In the genomic region with DNA sequence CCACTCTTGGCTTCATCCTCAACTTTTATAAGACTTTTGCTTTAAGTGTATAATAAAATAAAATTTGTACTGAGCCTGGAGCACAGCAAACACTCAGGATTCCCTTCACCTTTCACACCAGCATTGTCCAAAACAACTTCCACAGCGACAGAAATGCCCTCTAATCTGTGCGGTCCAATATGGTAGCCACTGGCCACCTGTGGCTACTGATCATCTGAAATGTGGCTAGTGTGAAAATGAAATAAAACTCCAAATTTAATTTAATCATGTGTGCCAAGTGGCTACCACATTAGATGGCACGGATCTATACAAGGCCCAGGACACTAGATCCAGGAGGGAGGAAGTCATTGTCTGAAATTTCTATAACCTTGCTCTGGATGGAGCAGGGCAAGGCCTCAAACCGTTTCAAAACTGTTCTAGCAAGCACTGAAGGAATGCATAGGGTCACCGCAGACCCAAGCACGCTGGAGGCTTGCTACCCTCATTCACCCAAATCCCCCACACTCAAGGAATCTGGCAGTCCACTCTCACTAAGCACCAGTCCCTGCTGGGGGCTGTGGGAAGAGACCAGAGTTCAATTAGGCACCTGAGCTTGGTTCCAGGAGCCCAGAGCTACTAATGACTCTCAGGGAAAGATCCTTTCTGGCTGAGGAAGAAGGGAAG, we compare ENCODE assay signal across 9 cellular contexts. TPM values are rescaled to one million over a fixed set of nuclear protein-coding genes. Genes with fewer than 3 reads are reported as not detected.
A peak's percentile ranks its signal among the peaks of the same experiment; 100 is the strongest.
DNase-seq lines count a peak whose midpoint lies in the region; ATAC-seq, FAIRE-seq and TF ChIP-seq lines count a peak whose summit lies in the region.
"Had no signal": no experiment of that assay in that cellular context is flagged by ENCODE, and none has a peak within 500 bp of the region (broad histone marks: within the 10 kb centered on the region; RNA-seq: fewer than 3 reads in every experiment).

No MANE protein-coding gene starts in this region.

- peak overlapping the region in 1 of 2 donors; percentile 99 for H3K9ac ChIP-seq in kidney (ENCODE audit: low read length in 2 of 2)

- TF ChIP-seq POLR2A in transverse colon (IDR thresholded peaks at IDR 0.05), result no peak

- 30 to 54% methylated on average over 2 to 6 of the region's 6 CpGs for WGBS in transverse colon (ENCODE audit: low coverage in 1 of 2), 2 donors

- in situ Hi-C loops in transverse colon (cut with MboI; ENCODE audit: low pct_ligation_motif_present in 1 of 4, low pct_unique_long_range_greater_than_20kb in 1 of 4, low sequenced_read_pairs in 3 of 4), result no loop called here

- H3K4me3 ChIP-seq in kidney (ENCODE audit: low read length in 2 of 2) (no peak overlapping the region), transverse colon (peak overlapping the region in 3 of 4 donors; percentile 45 to 55 (median 54))

- H3K9me3 ChIP-seq in kidney (ENCODE audit: control insufficient read depth in 1 of 2, low read length in 2 of 2) (no peaks in the 10 kb centered on the region), transverse colon (no peaks in the 10 kb centered on the region)

- TF ChIP-seq CTCF in kidney (IDR thresholded peaks at IDR 0.05; ENCODE audit: borderline replicate concordance, extremely low read depth, insufficient read depth) (no peak), transverse colon (IDR thresholded peaks at IDR 0.05) (no peak)

- H3K27ac Mint-ChIP-seq in activated naive CD4-positive, alpha-beta T cell treated with anti-CD3 and anti-CD28 coated beads, Interleukin-2, amount 50 U/mL, for 24 hours, result peak overlapping the region; percentile 100
- peak overlapping the region; percentile 99 for H3K27ac Mint-ChIP-seq in activated naive CD8-positive, alpha-beta T cell

- peaks cover 11 to 32% of the 10 kb centered on the region in 2 donors for H3K36me3 ChIP-seq in kidney (ENCODE audit: control insufficient read depth in 1 of 2, insufficient read depth in 2 of 2, low read length in 2 of 2)
- peaks cover 0 to 11% (median 0%) of the 10 kb centered on the region in 4 donors for H3K36me3 ChIP-seq in transverse colon

- H3K4me1 Mint-ChIP-seq in activated naive CD4-positive, alpha-beta T cell treated with anti-CD3 and anti-CD28 coated beads, Interleukin-2, amount 50 U/mL, for 24 hours, result peaks cover 60% of the 10 kb centered on the region
- peaks cover 66% of the 10 kb centered on the region for H3K4me1 Mint-ChIP-seq in activated naive CD8-positive, alpha-beta T cell (ENCODE audit: low read depth)

- FAIRE-seq in kidney (lab: Jason Lieb, UNC) (no peak), GM19239 (lab: Jason Lieb, UNC) (no peak)
- FAIRE-seq: G401.6 had no signal

- no peaks in the 10 kb centered on the region for H3K27me3 Mint-ChIP-seq in activated naive CD4-positive, alpha-beta T cell treated with anti-CD3 and anti-CD28 coated beads, Interleukin-2, amount 50 U/mL, for 24 hours
- H3K27me3 Mint-ChIP-seq in activated naive CD8-positive, alpha-beta T cell, result no peaks in the 10 kb centered on the region

- H3K4me1 ChIP-seq in kidney (ENCODE audit: control insufficient read depth in 1 of 2, insufficient read depth in 1 of 2, low read depth in 1 of 2, low read length in 2 of 2) (peaks cover 7 to 10% of the 10 kb centered on the region in 2 donors), transverse colon (peaks cover 7 to 31% (median 17%) of the 10 kb centered on the region in 4 donors)

- TF ChIP-seq EP300 in transverse colon (IDR thresholded peaks at IDR 0.05; ENCODE audit: low read depth), result no peak

- no peak for ATAC-seq in activated CD4-positive, CD25-positive, alpha-beta regulatory T cell treated with anti-CD3 and anti-CD28 coated beads, Interleukin-2, amount 50 U/mL, for 24 hours
- ATAC-seq in GM21723 (IDR thresholded peaks at IDR 0.05; ENCODE audit: unreplicated experiment), result no peak

- no peaks in the 10 kb centered on the region for H3K9me3 Mint-ChIP-seq in activated naive CD4-positive, alpha-beta T cell treated with anti-CD3 and anti-CD28 coated beads, Interleukin-2, amount 50 U/mL, for 24 hours
- H3K9me3 Mint-ChIP-seq in activated naive CD8-positive, alpha-beta T cell (ENCODE audit: low read depth), result no peaks in the 10 kb centered on the region

- H3K27ac ChIP-seq in kidney (ENCODE audit: low read depth in 2 of 2, low read length in 2 of 2) (no peak overlapping the region), transverse colon (peak overlapping the region; percentile 89 to 96 (median 92))

- no peaks in the 10 kb centered on the region for H3K27me3 ChIP-seq in transverse colon

- no peak for DNase-seq in activated naive CD4-positive, alpha-beta T cell (lab: John Stamatoyannopoulos, UW)
- DNase-seq in kidney (peak; percentile 19), transverse colon (no peak), GM19239 (ENCODE audit: insufficient read length, low spot score) (no peak)

- H3K4me3 Mint-ChIP-seq in activated naive CD4-positive, alpha-beta T cell treated with anti-CD3 and anti-CD28 coated beads, Interleukin-2, amount 50 U/mL, for 24 hours, result peak overlapping the region; percentile 98
- peak overlapping the region; percentile 98 for H3K4me3 Mint-ChIP-seq in activated naive CD8-positive, alpha-beta T cell

- H3K36me3 Mint-ChIP-seq in activated naive CD4-positive, alpha-beta T cell treated with anti-CD3 and anti-CD28 coated beads, Interleukin-2, amount 50 U/mL, for 24 hours, result peaks cover 39% of the 10 kb centered on the region
- peaks cover 32% of the 10 kb centered on the region for H3K36me3 Mint-ChIP-seq in activated naive CD8-positive, alpha-beta T cell

- intact Hi-C loops in kidney (cut with DNase I) (no loop called here), transverse colon (cut with DNase I; ENCODE audit: low total_unique reads) (no loop called here)

RNA-seq across cellular contexts. Expression of a gene that starts 6.3 kb away (rescaled TPM):
- 14.3 TPM for total RNA-seq in kidney
- 0.60 TPM for polyA plus RNA-seq in kidney (ENCODE audit: insufficient read depth, low read depth, low replicate concordance)
- total RNA-seq in transverse colon, result 1 to 10 TPM; 2.5 to 8.3 (median 6.4) TPM

RNA-seq across cellular contexts. Expression of a gene that starts 14.8 kb away (rescaled TPM):
- total RNA-seq in kidney, result 35.0 TPM
- polyA plus RNA-seq in kidney (ENCODE audit: insufficient read depth, low read depth, low replicate concordance), result 37.8 TPM
- 10 to 100 TPM; 40.4 to 76.4 (median 47.8) TPM for total RNA-seq in transverse colon

Comparison
In these comparisons a context has a peak if more than half of its experiments do, and no peak if none do; other contexts are left out.
1. H3K27ac ChIP-seq: peak in transverse colon (4 of 4); none in kidney (0 of 2).
2. H3K4me3 ChIP-seq: peak in transverse colon (3 of 4); none in kidney (0 of 2).